1 cellular context compared by ENCODE assay signal in genomic region chr1:21659099-21659923, GRCh38.
A peak's percentile ranks its signal among the peaks of the same experiment; 100 is the strongest.
TF ChIP-seq lines count a peak whose summit lies in the region.

No MANE protein-coding gene starts in this region.

TF ChIP-seq in WTC11, 78 proteins besides CTCF, POLR2A, EP300 and RAD21 (continued from another document):
- TF ChIP-seq ARID4B (CRISPR knock-in tag; IDR thresholded peaks at IDR 0.05; ENCODE audit: borderline replicate concordance) (peak; percentile 99), FOXJ3 (CRISPR knock-in tag; IDR thresholded peaks at IDR 0.05; ENCODE audit: borderline replicate concordance) (peak; percentile 85; the same call in 1 of the 2 replicates), MLX (CRISPR knock-in tag; IDR thresholded peaks at IDR 0.05) (peak; percentile 96), ZNF232 (CRISPR knock-in tag; IDR thresholded peaks at IDR 0.05) (0 out of 2 replicates have a peak, but pooled peaks have one; percentile 78), RORB (CRISPR knock-in tag; IDR thresholded peaks at IDR 0.05) (no peak), NFYB (CRISPR knock-in tag; conservative IDR thresholded peaks at IDR 0.05; ENCODE audit: low read depth) (0 out of 2 replicates have a peak, but pooled peaks have one; percentile 24), CBFB (CRISPR knock-in tag; IDR thresholded peaks at IDR 0.05; ENCODE audit: low read depth) (peak; percentile 95; the same call in 1 of the 2 replicates), TCF7 (CRISPR knock-in tag; IDR thresholded peaks at IDR 0.05; ENCODE audit: low read depth) (no peak; the same call in 1 of the 2 replicates), ZNF138 (CRISPR knock-in tag; conservative IDR thresholded peaks at IDR 0.05) (peak; percentile 89; the same call in 1 of the 2 replicates), NR3C1 (CRISPR knock-in tag; conservative IDR thresholded peaks at IDR 0.05; ENCODE audit: low read depth) (no peak; the same call in 1 of the 2 replicates), FOXP1 (CRISPR knock-in tag; IDR thresholded peaks at IDR 0.05; ENCODE audit: borderline replicate concordance) (peak; percentile 98), HMGA2 (CRISPR knock-in tag; IDR thresholded peaks at IDR 0.05) (no peak), OVOL2 (CRISPR knock-in tag; IDR thresholded peaks at IDR 0.05; ENCODE audit: borderline replicate concordance) (no peak), NFE2L1 (CRISPR knock-in tag; IDR thresholded peaks at IDR 0.05) (peak; percentile 90), USF1 (CRISPR knock-in tag; IDR thresholded peaks at IDR 0.05) (peak; percentile 83), FOXP4 (CRISPR knock-in tag; IDR thresholded peaks at IDR 0.05) (peak; percentile 95), CREB1 (CRISPR knock-in tag; IDR thresholded peaks at IDR 0.05) (peak; percentile 82), ZNF281 (CRISPR knock-in tag; IDR thresholded peaks at IDR 0.05) (peak; percentile 89), AR (CRISPR knock-in tag; IDR thresholded peaks at IDR 0.05) (peak; percentile 34; the same call in 1 of the 2 replicates), TEAD1 (CRISPR knock-in tag; IDR thresholded peaks at IDR 0.05) (peak; percentile 99), SP1 (CRISPR knock-in tag; conservative IDR thresholded peaks at IDR 0.05) (peak; percentile 61)
- TF ChIP-seq, protein P1, sequence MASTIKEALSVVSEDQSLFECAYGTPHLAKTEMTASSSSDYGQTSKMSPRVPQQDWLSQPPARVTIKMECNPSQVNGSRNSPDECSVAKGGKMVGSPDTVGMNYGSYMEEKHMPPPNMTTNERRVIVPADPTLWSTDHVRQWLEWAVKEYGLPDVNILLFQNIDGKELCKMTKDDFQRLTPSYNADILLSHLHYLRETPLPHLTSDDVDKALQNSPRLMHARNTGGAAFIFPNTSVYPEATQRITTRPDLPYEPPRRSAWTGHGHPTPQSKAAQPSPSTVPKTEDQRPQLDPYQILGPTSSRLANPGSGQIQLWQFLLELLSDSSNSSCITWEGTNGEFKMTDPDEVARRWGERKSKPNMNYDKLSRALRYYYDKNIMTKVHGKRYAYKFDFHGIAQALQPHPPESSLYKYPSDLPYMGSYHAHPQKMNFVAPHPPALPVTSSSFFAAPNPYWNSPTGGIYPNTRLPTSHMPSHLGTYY (CRISPR knock-in tag; IDR thresholded peaks at IDR 0.05), result peak; percentile 74; the same call in 1 of the 2 replicates
- TF ChIP-seq, protein P2, sequence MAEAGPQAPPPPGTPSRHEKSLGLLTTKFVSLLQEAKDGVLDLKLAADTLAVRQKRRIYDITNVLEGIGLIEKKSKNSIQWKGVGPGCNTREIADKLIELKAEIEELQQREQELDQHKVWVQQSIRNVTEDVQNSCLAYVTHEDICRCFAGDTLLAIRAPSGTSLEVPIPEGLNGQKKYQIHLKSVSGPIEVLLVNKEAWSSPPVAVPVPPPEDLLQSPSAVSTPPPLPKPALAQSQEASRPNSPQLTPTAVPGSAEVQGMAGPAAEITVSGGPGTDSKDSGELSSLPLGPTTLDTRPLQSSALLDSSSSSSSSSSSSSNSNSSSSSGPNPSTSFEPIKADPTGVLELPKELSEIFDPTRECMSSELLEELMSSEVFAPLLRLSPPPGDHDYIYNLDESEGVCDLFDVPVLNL (CRISPR knock-in tag; IDR thresholded peaks at IDR 0.05; ENCODE audit: borderline replicate concordance, low read depth), result peak; percentile 87
- TF ChIP-seq, protein P3, sequence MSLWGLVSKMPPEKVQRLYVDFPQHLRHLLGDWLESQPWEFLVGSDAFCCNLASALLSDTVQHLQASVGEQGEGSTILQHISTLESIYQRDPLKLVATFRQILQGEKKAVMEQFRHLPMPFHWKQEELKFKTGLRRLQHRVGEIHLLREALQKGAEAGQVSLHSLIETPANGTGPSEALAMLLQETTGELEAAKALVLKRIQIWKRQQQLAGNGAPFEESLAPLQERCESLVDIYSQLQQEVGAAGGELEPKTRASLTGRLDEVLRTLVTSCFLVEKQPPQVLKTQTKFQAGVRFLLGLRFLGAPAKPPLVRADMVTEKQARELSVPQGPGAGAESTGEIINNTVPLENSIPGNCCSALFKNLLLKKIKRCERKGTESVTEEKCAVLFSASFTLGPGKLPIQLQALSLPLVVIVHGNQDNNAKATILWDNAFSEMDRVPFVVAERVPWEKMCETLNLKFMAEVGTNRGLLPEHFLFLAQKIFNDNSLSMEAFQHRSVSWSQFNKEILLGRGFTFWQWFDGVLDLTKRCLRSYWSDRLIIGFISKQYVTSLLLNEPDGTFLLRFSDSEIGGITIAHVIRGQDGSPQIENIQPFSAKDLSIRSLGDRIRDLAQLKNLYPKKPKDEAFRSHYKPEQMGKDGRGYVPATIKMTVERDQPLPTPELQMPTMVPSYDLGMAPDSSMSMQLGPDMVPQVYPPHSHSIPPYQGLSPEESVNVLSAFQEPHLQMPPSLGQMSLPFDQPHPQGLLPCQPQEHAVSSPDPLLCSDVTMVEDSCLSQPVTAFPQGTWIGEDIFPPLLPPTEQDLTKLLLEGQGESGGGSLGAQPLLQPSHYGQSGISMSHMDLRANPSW (CRISPR knock-in tag; conservative IDR thresholded peaks at IDR 0.05; ENCODE audit: low read depth), result 0 out of 2 replicates have a peak, but pooled peaks have one; percentile 71
